Comparison of ENCODE assay signal across 23 cellular contexts in the genomic region with DNA sequence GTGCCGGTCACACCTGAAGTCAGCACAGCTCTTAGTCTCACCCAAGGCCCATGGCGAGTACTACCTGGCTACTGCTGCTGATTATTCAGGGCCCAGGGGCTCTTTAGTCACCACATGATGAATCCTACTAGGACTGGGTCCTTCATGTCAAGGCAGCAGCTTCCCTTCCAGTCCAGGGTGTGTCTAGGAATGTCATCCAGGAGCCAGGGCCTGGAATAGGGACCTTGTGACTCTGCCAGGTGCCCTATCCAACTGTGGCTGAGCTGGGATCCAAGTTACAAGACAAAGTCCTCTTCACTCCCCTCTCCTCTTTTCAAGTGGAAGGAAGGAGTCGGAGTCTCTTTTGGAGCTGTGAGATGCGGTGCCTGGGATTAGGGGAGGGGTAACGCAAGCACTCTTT.
"Had no signal": no experiment of that assay in that cellular context is flagged by ENCODE, and none has a peak within 500 bp of the region (broad histone marks: within the 10 kb centered on the region; RNA-seq: fewer than 3 reads in every experiment).

No MANE protein-coding gene starts in this region.

- ATAC-seq: foreskin keratinocyte; left lung; naive thymus-derived CD4-positive, alpha-beta T cell had no signal

- H3K27ac ChIP-seq: coronary artery, foreskin keratinocyte, left lung, parathyroid adenoma, sigmoid colon, stomach, uterus had no signal

- H3K36me3 ChIP-seq: left lung, prostate gland, sigmoid colon, stomach, thoracic aorta, uterus had no signal

- H3K9me3 ChIP-seq: left lung, prostate gland, thoracic aorta, uterus had no signal

- DNase-seq: effector CD4-positive, alpha-beta T cell; endodermal cell; erythroblast; foreskin keratinocyte; islet precursor cell; left lung; mesendoderm; naive thymus-derived CD4-positive, alpha-beta T cell; nephron progenitor cell; retina; sigmoid colon; small intestine; stimulated activated CD4-positive, alpha-beta T cell treated with anti-CD3 and anti-CD28 coated beads, Interleukin-12 subunit alpha, Interleukin-12 subunit beta, amount 100 ng/mL, for 4 hours; stimulated activated naive CD4-positive, alpha-beta T cell; stomach; substantia nigra; trophoblast cell; uterus had no signal

- H3K27me3 ChIP-seq: foreskin keratinocyte, left lung, sigmoid colon, uterus had no signal

- H3K4me1 ChIP-seq: foreskin keratinocyte, left lung, parathyroid adenoma, prostate gland, sigmoid colon, stomach, uterus had no signal

- H3K4me3 ChIP-seq: coronary artery, left lung, lung, prostate gland, sigmoid colon, stomach, thoracic aorta, uterus had no signal
